1 cellular context compared by ENCODE assay signal in the genomic region with DNA sequence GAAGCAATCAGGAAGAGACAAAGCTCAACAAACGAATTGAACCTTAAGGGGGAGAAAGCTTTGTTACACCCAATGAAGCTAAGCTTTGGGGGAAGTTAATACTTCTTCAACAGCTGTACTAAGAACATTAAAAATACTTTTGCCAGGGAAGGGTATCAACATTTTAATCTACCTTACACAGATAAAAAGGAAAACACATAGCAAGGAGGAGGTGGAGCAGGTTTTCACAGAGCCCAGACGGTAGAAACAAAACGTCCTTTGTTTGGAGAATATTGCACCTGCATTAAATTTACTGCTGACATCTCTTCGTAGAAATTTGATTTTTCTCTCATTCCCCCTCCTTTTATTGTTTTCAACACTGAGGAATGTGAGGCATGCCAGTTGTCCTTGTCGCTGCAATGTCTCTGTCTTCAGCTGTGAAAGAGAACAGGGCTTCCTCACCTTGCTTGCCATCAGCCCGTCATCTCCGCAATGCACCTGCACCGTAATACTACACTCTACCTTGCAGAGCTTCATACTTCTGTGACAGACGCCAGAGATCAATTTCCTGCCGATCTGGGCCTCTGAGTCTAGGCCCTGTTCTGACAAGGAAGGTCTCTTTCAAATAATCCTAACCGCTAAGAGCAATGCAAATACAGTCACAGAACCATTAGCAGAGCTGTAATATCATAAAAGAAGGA.
TF ChIP-seq lines count a peak whose summit lies in the region.

No MANE protein-coding gene starts in this region.

TF ChIP-seq in SK-N-SH treated with all-trans-retinoic acid at 6 μM for 48 hours, 23 proteins besides CTCF, POLR2A, EP300 and RAD21 (continued from another document):
- TF ChIP-seq, protein P1, sequence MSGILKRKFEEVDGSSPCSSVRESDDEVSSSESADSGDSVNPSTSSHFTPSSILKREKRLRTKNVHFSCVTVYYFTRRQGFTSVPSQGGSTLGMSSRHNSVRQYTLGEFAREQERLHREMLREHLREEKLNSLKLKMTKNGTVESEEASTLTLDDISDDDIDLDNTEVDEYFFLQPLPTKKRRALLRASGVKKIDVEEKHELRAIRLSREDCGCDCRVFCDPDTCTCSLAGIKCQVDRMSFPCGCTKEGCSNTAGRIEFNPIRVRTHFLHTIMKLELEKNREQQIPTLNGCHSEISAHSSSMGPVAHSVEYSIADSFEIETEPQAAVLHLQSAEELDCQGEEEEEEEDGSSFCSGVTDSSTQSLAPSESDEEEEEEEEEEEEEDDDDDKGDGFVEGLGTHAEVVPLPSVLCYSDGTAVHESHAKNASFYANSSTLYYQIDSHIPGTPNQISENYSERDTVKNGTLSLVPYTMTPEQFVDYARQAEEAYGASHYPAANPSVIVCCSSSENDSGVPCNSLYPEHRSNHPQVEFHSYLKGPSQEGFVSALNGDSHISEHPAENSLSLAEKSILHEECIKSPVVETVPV (CRISPR knock-in tag; IDR thresholded peaks at IDR 0.05), result no peak
- TF ChIP-seq ZNF70 (CRISPR knock-in tag; IDR thresholded peaks at IDR 0.05) (no peak), SNAI2 (CRISPR knock-in tag; IDR thresholded peaks at IDR 0.05) (no peak), PATZ1 (CRISPR knock-in tag; IDR thresholded peaks at IDR 0.05; ENCODE audit: borderline replicate concordance) (no peak), ARNTL (CRISPR knock-in tag; IDR thresholded peaks at IDR 0.05; ENCODE audit: borderline replicate concordance, low read depth) (no peak), ZC3H10 (CRISPR knock-in tag; IDR thresholded peaks at IDR 0.05) (no peak)
